ENCODE assay signal across 8 cellular contexts in the genomic region with DNA sequence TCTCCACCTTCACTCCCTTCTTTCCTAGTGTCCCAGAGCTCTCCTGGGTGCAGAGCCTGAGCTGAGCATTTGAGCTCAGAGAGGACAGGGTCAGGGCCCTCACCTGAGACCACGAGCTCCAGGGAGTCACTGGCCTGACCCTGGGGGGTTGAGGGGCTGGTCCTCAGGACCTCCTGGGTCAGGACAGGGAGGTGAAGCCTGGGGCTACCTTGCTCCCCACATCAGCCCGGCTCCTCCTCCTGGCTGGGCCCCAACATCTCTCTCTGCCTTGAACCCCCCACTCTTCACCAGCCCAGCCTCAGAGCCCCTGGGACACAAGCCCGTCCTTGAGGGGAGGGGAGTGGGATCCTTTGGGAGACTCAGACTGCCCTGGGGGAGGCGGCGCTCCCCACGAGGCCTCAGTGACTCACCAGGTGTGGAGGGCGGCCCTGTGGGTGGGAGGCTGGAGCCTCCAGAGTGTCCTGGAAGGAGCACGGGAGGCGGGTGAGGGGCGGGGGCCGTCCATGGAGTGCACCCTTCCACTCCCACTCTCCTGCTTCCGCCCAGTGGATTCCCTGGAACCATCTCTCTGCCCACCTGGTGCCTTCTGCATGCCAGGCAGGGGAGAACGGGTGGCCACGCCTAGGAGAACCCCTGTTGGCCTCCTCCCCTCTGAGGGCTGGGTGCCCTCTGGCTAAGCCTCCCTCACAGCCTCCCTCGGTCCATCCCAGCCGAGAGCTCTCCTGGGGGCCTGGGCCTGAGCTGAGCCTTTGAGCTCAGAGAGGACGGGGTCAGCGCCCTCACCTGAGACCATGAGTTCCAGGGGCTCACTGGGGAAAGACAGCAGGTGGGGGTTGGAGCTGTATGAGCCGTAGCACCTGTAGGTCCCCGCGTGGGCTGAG. TPM values are rescaled to one million over a fixed set of nuclear protein-coding genes. Genes with fewer than 3 reads are reported as not detected.
"Had no signal": no experiment of that assay in that cellular context is flagged by ENCODE, and none has a peak within 500 bp of the region (broad histone marks: within the 10 kb centered on the region; RNA-seq: fewer than 3 reads in every experiment).

No MANE protein-coding gene starts in this region.

RNA-seq across cellular contexts. Expression of gene LILRA6, which starts 2.9 kb away (rescaled TPM):
- total RNA-seq: activated naive CD4-positive, alpha-beta T cell treated with anti-CD3 and anti-CD28 coated beads for 36 hours; dermis blood vessel endothelial cell; lung microvascular endothelial cell; osteocyte; WTC11 had no signal
- polyA plus RNA-seq: naive thymus-derived CD8-positive, alpha-beta T cell had no signal

RNA-seq across cellular contexts. Expression of gene LILRB3, which starts 16.9 kb away (rescaled TPM):
- total RNA-seq: activated naive CD4-positive, alpha-beta T cell treated with anti-CD3 and anti-CD28 coated beads for 36 hours; dermis blood vessel endothelial cell; lung microvascular endothelial cell; osteocyte; WTC11 had no signal
- polyA plus RNA-seq: naive thymus-derived CD8-positive, alpha-beta T cell had no signal

RNA-seq across cellular contexts. Expression of gene LILRB5, which starts 17.3 kb away (rescaled TPM):
- total RNA-seq: activated CD4-positive, alpha-beta T cell treated with anti-CD3 and anti-CD28 coated beads, Interleukin-2, amount 10 ng/mL, durations not matched to agents 24 days and 14 days; activated naive CD4-positive, alpha-beta T cell treated with anti-CD3 and anti-CD28 coated beads for 36 hours; activated T-helper 17 cell treated with anti-CD3 and anti-CD28 coated beads, Interleukin-2, amount 50 U/mL, for 72 hours; dermis blood vessel endothelial cell; lung microvascular endothelial cell; osteocyte had no signal
- polyA plus RNA-seq: naive thymus-derived CD8-positive, alpha-beta T cell had no signal

RNA-seq across cellular contexts. Expression of gene LILRB2, which starts 41.2 kb away (rescaled TPM):
- total RNA-seq: activated CD4-positive, alpha-beta T cell treated with anti-CD3 and anti-CD28 coated beads, Interleukin-2, amount 10 ng/mL, durations not matched to agents 24 days and 14 days; activated naive CD4-positive, alpha-beta T cell treated with anti-CD3 and anti-CD28 coated beads for 36 hours; activated T-helper 17 cell treated with anti-CD3 and anti-CD28 coated beads, Interleukin-2, amount 50 U/mL, for 72 hours; dermis blood vessel endothelial cell; lung microvascular endothelial cell; osteocyte; WTC11 had no signal
- polyA plus RNA-seq: naive thymus-derived CD8-positive, alpha-beta T cell had no signal
